8 cellular contexts compared by ENCODE assay signal in the genomic region with DNA sequence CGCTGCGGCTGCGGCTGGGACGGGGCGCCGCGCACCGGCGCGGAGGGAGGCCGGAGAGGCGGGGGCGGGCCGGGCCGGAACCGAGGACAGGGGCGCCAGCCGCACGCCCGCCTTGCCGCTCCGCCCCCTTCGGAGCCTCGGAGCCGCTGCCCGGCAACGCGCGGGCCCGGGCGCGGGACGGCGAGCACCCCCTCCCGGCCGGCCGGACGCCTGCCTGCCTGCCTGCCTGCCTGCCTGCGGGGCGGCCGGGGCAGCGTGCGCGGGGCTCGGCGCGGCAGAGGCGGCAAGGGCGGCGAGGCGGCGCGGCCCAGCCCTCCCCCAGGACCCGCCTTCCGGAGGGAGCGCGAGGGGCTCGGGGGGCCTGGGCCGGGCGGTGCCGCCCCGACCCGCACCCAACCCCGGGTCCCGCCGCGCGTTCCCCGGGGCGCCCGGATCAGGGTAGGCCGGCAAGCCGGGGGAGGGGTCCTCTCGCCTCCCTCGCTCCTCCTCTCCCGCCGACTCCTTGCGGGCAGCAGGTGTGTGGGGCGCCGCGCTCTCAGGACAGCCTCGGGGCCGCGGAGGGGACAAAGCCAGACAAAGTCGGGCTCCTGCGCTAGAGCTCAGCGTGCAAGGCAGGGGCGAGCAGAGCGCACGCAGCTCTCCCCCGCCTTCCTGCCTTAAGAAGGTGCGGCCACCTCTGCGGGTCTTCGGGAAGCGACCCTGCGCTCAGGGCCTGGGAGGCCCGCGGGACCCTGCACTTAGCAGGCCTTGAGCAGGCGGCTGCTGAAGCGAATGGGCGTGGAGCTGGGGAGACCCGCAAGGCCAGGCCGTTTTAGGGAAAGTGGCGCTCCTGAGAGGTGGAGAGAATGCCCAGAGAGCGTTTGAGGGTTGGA. TPM values are rescaled to one million over a fixed set of nuclear protein-coding genes. Genes with fewer than 3 reads are reported as not detected.
DNase-seq lines count a peak whose midpoint lies in the region; FAIRE-seq and TF ChIP-seq lines count a peak whose summit lies in the region.

Gene KIAA1549, minus strand, starts transcription at position 58 of the 872 bp plus-strand sequence. CDS start 120 bp downstream, outside the sequence.

- 0 out of 2 replicates have a peak, but pooled peaks cover 10% of the 10 kb centered on the region for H3K79me2 ChIP-seq in MM.1S (ENCODE audit: low read length)

- DNase-seq in GM12864 (ENCODE audit: low read depth) (no peak), HAP-1 (ENCODE audit: low spot score in 2 of 2) (peak; percentile 61 to 77), MM.1S (peak; percentile 87), T-helper 22 cell (ENCODE audit: low read depth) (peak; percentile 9), bronchial epithelial cell (ENCODE audit: low read depth) (peak; percentile 32), immature natural killer cell (peak; percentile 48 to 53 (median 50)), OCI-M2 (lab: John Stamatoyannopoulos, UW; ENCODE audit: unreplicated experiment) (no peak)
- DNase-seq in stimulated activated CD4-positive, alpha-beta T cell treated with anti-CD3 and anti-CD28 coated beads, Interleukin-12 subunit alpha, Interleukin-12 subunit beta, amount 100 ng/mL, for 4 hours, result peak; percentile 50

- H3K9me3 ChIP-seq in HAP-1 (no peaks in the 10 kb centered on the region), MM.1S (replicated peaks; ENCODE audit: insufficient read depth, low read length) (no peaks in the 10 kb centered on the region)

- no peaks in the 10 kb centered on the region for H3K36me3 ChIP-seq in HAP-1 (replicated peaks)
- H3K36me3 ChIP-seq in MM.1S (replicated peaks; ENCODE audit: insufficient read depth, low read length), result no peaks in the 10 kb centered on the region
- H3K36me3 ChIP-seq in bronchial epithelial cell (ENCODE audit: control insufficient read depth, insufficient read depth, low read length), result no peaks in the 10 kb centered on the region

- no peaks in the 10 kb centered on the region for H4K20me1 ChIP-seq in MM.1S (ENCODE audit: insufficient read depth, low read length)

- H3K27ac Mint-ChIP-seq in immature natural killer cell, result peak within 1 kb of the TSS in 4 of 6 donors; percentile 30 to 74 (median 58)

- H3K9ac ChIP-seq in MM.1S (ENCODE audit: low read length), result peak within 1 kb of the TSS; percentile 60; the same call in 1 of the 2 replicates

- H3K4me3 ChIP-seq in GM12864 (ENCODE audit: low read depth, low read length) (peak within 1 kb of the TSS; percentile 49), HAP-1 (peak within 1 kb of the TSS; percentile 47), MM.1S (ENCODE audit: low read length) (peak within 1 kb of the TSS; percentile 72), bronchial epithelial cell (ENCODE audit: low read depth, low read length) (peak within 1 kb of the TSS; percentile 46)

- FAIRE-seq in bronchial epithelial cell (lab: Jason Lieb, UNC), result no peak

- H3K27me3 Mint-ChIP-seq in immature natural killer cell (ENCODE audit: low read depth in 3 of 3), result peaks cover 18 to 25% (median 22%) of the 10 kb centered on the region in 3 donors

- TF ChIP-seq CTCF in GM12864 (IDR thresholded peaks at IDR 0.05; ENCODE audit: low read depth, low read length, missing control alignments), result no peak
- TF ChIP-seq CTCF in MM.1S (IDR thresholded peaks at IDR 0.05; ENCODE audit: low read length), result no peak
- TF ChIP-seq CTCF in bronchial epithelial cell (IDR thresholded peaks at IDR 0.05; ENCODE audit: insufficient read depth, low read length, severe bottlenecking), result peak; percentile 8

- no peak within 1 kb of the TSS for H3K27ac ChIP-seq in MM.1S (ENCODE audit: low read length)

- H3K36me3 Mint-ChIP-seq in immature natural killer cell, result no peaks in the 10 kb centered on the region

- peak within 1 kb of the TSS; percentile 94 for H3K4me2 ChIP-seq in MM.1S (ENCODE audit: low read depth, low read length)

- peaks cover 20% of the 10 kb centered on the region for H3K4me1 ChIP-seq in HAP-1
- H3K4me1 ChIP-seq in MM.1S (ENCODE audit: low read length), result peaks cover 12% of the 10 kb centered on the region

- H3K9me2 ChIP-seq in MM.1S (replicated peaks; ENCODE audit: insufficient read depth, low read length), result no peaks in the 10 kb centered on the region

- peaks cover 4% of the 10 kb centered on the region for H3F3A ChIP-seq in MM.1S (ENCODE audit: insufficient read depth, low read length)

- in situ Hi-C loops in HAP-1 (cut with MboI; ENCODE audit: low sequenced_read_pairs), result no loop called here

- peak within 1 kb of the TSS; percentile 86 to 92 (median 89) for H3K4me3 Mint-ChIP-seq in immature natural killer cell

- H2AFZ ChIP-seq in MM.1S (ENCODE audit: low read length), result peak within 1 kb of the TSS; percentile 87

- no peaks in the 10 kb centered on the region for H3K9me3 Mint-ChIP-seq in immature natural killer cell

- H3K27me3 ChIP-seq in HAP-1 (ENCODE audit: low read depth) (no peaks in the 10 kb centered on the region), MM.1S (replicated peaks; ENCODE audit: insufficient read depth, low read length) (no peaks in the 10 kb centered on the region), bronchial epithelial cell (ENCODE audit: control insufficient read depth, insufficient read depth, low read length) (peaks cover 6% of the 10 kb centered on the region)

- peaks cover 12 to 19% of the 10 kb centered on the region in 2 donors for H3K4me1 Mint-ChIP-seq in immature natural killer cell

RNA-seq across cellular contexts. Expression of gene KIAA1549, which starts in this region (rescaled TPM):
- 0.13 and 0.26 TPM in 2 replicates for total RNA-seq in bronchial epithelial cell
- polyA plus RNA-seq in immature natural killer cell, result under 1 TPM in 1 of 3 donors, not detected in 2; 0.04 TPM

Comparison
In these comparisons a context has a peak if more than half of its experiments do, and no peak if none do; other contexts are left out.
1. Peak in DNase-seq and H3K4me3 ChIP-seq in bronchial epithelial cell; RNA of the gene not detected or under 1 TPM.
2. Peak in DNase-seq in immature natural killer cell; RNA of the gene not detected or under 1 TPM.
3. DNase-seq: peak in HAP-1 (2 of 2), MM.1S (single experiment), T-helper 22 cell (single experiment) and stimulated activated CD4-positive, alpha-beta T cell treated with anti-CD3 and anti-CD28 coated beads, Interleukin-12 subunit alpha, Interleukin-12 subunit beta, amount 100 ng/mL, for 4 hours (single experiment); none in GM12864 (single experiment) and OCI-M2 (single experiment).
4. Peak in every context shown above with its lines, with median percentiles within 50 percentile points of each other: H3K4me3 ChIP-seq.